8 cellular contexts compared by ENCODE assay signal in genomic region chr21:33230518-33231324, GRCh38. TPM values are rescaled to one million over a fixed set of nuclear protein-coding genes. Genes with fewer than 3 reads are reported as not detected.
DNase-seq lines count a peak whose midpoint lies in the region; ATAC-seq and TF ChIP-seq lines count a peak whose summit lies in the region.

No MANE protein-coding gene starts in this region.

- intact Hi-C loops in activated T-helper 2 cell treated with anti-CD3 and anti-CD28 coated beads, Interferon-gamma antibody, Interleukin-2, Interleukin-4, amounts not matched to agents 10 μg/mL and 5 μg/mL and 100 μg/mL, durations not matched to agents 14 hours and 24 hours and 36 hours (cut with micrococcal nuclease), result loop anchor here (1.0 to 2.0 kb wide), 3 partner anchors 14 to 150 kb away; no protein-coding TSS in a partner anchor

- peak overlapping the region; percentile 86 for H3K4me3 Mint-ChIP-seq in activated T-helper 2 cell treated with anti-CD3 and anti-CD28 coated beads, Interferon-gamma antibody, Interleukin-2, Interleukin-4, amounts not matched to agents 10 μg/mL and 5 μg/mL and 100 μg/mL, durations not matched to agents 14 hours and 24 hours and 36 hours (ENCODE audit: low read depth)
- H3K4me3 Mint-ChIP-seq in naive thymus-derived CD8-positive, alpha-beta T cell, result peak overlapping the region; percentile 85 to 98 (median 92)

- POLR2A ChIA-PET in naive thymus-derived CD8-positive, alpha-beta T cell (lab: Charles Lee), result interaction anchor here (0.7 to 2.9 kb wide), 11 partner anchors 8 to 131 kb away, joined by 3 to 9 read pairs (median 5); partner anchors contain the start of genes IFNAR1 and IL10RB

- peak overlapping the region; percentile 87 for H3K4me3 ChIP-seq in fibroblast of the aortic adventitia (ENCODE audit: low read depth, low read length)

- no peaks in the 10 kb centered on the region for H3K27me3 Mint-ChIP-seq in activated T-helper 2 cell treated with anti-CD3 and anti-CD28 coated beads, Interferon-gamma antibody, Interleukin-2, Interleukin-4, amounts not matched to agents 10 μg/mL and 5 μg/mL and 100 μg/mL, durations not matched to agents 14 hours and 24 hours and 36 hours (ENCODE audit: low read depth)
- H3K27me3 Mint-ChIP-seq in naive thymus-derived CD8-positive, alpha-beta T cell, result no peaks in the 10 kb centered on the region

- H3K9me3 Mint-ChIP-seq in activated T-helper 2 cell treated with anti-CD3 and anti-CD28 coated beads, Interferon-gamma antibody, Interleukin-2, Interleukin-4, amounts not matched to agents 10 μg/mL and 5 μg/mL and 100 μg/mL, durations not matched to agents 14 hours and 24 hours and 36 hours, result no peaks in the 10 kb centered on the region
- H3K9me3 Mint-ChIP-seq in naive thymus-derived CD8-positive, alpha-beta T cell, result no peaks in the 10 kb centered on the region

- peaks cover 25% of the 10 kb centered on the region for H3K36me3 Mint-ChIP-seq in activated T-helper 2 cell treated with anti-CD3 and anti-CD28 coated beads, Interferon-gamma antibody, Interleukin-2, Interleukin-4, amounts not matched to agents 10 μg/mL and 5 μg/mL and 100 μg/mL, durations not matched to agents 14 hours and 24 hours and 36 hours (ENCODE audit: low read depth)
- peaks cover 0 to 23% (median 1%) of the 10 kb centered on the region in 3 donors for H3K36me3 Mint-ChIP-seq in naive thymus-derived CD8-positive, alpha-beta T cell

- TF ChIP-seq CTCF in fibroblast of the aortic adventitia (IDR thresholded peaks at IDR 0.05; ENCODE audit: insufficient read depth, low read length), result no peak

- peak; percentile 32 for ATAC-seq in HG02623 (IDR thresholded peaks at IDR 0.05; ENCODE audit: unreplicated experiment)
- ATAC-seq in naive thymus-derived CD8-positive, alpha-beta T cell, result peak; percentile 38 to 43

- peak; percentile 30 to 34 for DNase-seq in activated CD4-positive, alpha-beta T cell treated with anti-CD3 and anti-CD28 coated beads for 4 hours
- no peak for DNase-seq in activated CD4-positive, alpha-beta T cell treated with anti-CD3 and anti-CD28 coated beads for 1 hour
- peak; percentile 24 for DNase-seq in NCI-H2029 (lab: John Stamatoyannopoulos, UW)
- no peak for DNase-seq in activated T-helper 2 cell treated with anti-CD3 and anti-CD28 coated beads, Interferon-gamma antibody, Interleukin-2, Interleukin-4, amounts not matched to agents 10 μg/mL and 5 μg/mL and 100 μg/mL, durations not matched to agents 14 hours and 24 hours and 36 hours (ENCODE audit: low spot score)
- peak; percentile 62 for DNase-seq in fibroblast of the aortic adventitia (ENCODE audit: low read depth)
- DNase-seq in naive thymus-derived CD8-positive, alpha-beta T cell, result peak in 9 of 10 donors; percentile 29 to 72 (median 38)
- DNase-seq in NCI-H1694 treated with DMSO at 0.1 percent for 48 hours (lab: John Stamatoyannopoulos, UW), result no peak

- peak overlapping the region; percentile 74 for H3K27ac Mint-ChIP-seq in activated T-helper 2 cell treated with anti-CD3 and anti-CD28 coated beads, Interferon-gamma antibody, Interleukin-2, Interleukin-4, amounts not matched to agents 10 μg/mL and 5 μg/mL and 100 μg/mL, durations not matched to agents 14 hours and 24 hours and 36 hours
- peak overlapping the region; percentile 83 to 98 (median 94) for H3K27ac Mint-ChIP-seq in naive thymus-derived CD8-positive, alpha-beta T cell

- peaks cover 45% of the 10 kb centered on the region for H3K4me1 Mint-ChIP-seq in activated T-helper 2 cell treated with anti-CD3 and anti-CD28 coated beads, Interferon-gamma antibody, Interleukin-2, Interleukin-4, amounts not matched to agents 10 μg/mL and 5 μg/mL and 100 μg/mL, durations not matched to agents 14 hours and 24 hours and 36 hours (ENCODE audit: low read depth)
- H3K4me1 Mint-ChIP-seq in naive thymus-derived CD8-positive, alpha-beta T cell, result peaks cover 27 to 66% (median 51%) of the 10 kb centered on the region in 4 donors

RNA-seq across cellular contexts. Expression of gene IFNAR2, which starts 1.0 kb away (rescaled TPM):
- 34.8 and 36.8 TPM in 2 replicates for total RNA-seq in activated T-helper 2 cell treated with anti-CD3 and anti-CD28 coated beads, Interferon-gamma antibody, Interleukin-2, Interleukin-4, amounts not matched to agents 10 μg/mL and 5 μg/mL and 100 μg/mL, durations not matched to agents 14 hours and 24 hours and 36 hours
- total RNA-seq in fibroblast of the aortic adventitia (ENCODE audit: low replicate concordance), result 6.0 and 6.5 TPM in 2 replicates
- total RNA-seq in naive thymus-derived CD8-positive, alpha-beta T cell, result 10 to 100 TPM; 59.7 to 66.4 TPM
- 10 to 100 TPM; 53.9 to 72.9 (median 63.3) TPM for polyA plus RNA-seq in naive thymus-derived CD8-positive, alpha-beta T cell

RNA-seq across cellular contexts. Expression of gene IL10RB, which starts 35.4 kb away (rescaled TPM):
- total RNA-seq in activated T-helper 2 cell treated with anti-CD3 and anti-CD28 coated beads, Interferon-gamma antibody, Interleukin-2, Interleukin-4, amounts not matched to agents 10 μg/mL and 5 μg/mL and 100 μg/mL, durations not matched to agents 14 hours and 24 hours and 36 hours, result 23.4 and 24.7 TPM in 2 replicates
- total RNA-seq in fibroblast of the aortic adventitia (ENCODE audit: low replicate concordance), result 31.0 and 39.8 TPM in 2 replicates
- total RNA-seq in naive thymus-derived CD8-positive, alpha-beta T cell, result 10 to 100 TPM; 29.4 to 33.2 TPM
- 10 to 100 TPM; 44.6 to 50.6 (median 50.5) TPM for polyA plus RNA-seq in naive thymus-derived CD8-positive, alpha-beta T cell

Comparison
In these comparisons a context has a peak if more than half of its experiments do, and no peak if none do; other contexts are left out.
1. DNase-seq: peak in activated CD4-positive, alpha-beta T cell treated with anti-CD3 and anti-CD28 coated beads for 4 hours (2 of 2), NCI-H2029 (single experiment), fibroblast of the aortic adventitia (single experiment) and naive thymus-derived CD8-positive, alpha-beta T cell (9 of 10); none in activated CD4-positive, alpha-beta T cell treated with anti-CD3 and anti-CD28 coated beads for 1 hour (single experiment), activated T-helper 2 cell treated with anti-CD3 and anti-CD28 coated beads, Interferon-gamma antibody, Interleukin-2, Interleukin-4, amounts not matched to agents 10 μg/mL and 5 μg/mL and 100 μg/mL, durations not matched to agents 14 hours and 24 hours and 36 hours (single experiment) and NCI-H1694 treated with DMSO at 0.1 percent for 48 hours (single experiment).